ENCODE assay signal across 15 cellular contexts in the genomic region with DNA sequence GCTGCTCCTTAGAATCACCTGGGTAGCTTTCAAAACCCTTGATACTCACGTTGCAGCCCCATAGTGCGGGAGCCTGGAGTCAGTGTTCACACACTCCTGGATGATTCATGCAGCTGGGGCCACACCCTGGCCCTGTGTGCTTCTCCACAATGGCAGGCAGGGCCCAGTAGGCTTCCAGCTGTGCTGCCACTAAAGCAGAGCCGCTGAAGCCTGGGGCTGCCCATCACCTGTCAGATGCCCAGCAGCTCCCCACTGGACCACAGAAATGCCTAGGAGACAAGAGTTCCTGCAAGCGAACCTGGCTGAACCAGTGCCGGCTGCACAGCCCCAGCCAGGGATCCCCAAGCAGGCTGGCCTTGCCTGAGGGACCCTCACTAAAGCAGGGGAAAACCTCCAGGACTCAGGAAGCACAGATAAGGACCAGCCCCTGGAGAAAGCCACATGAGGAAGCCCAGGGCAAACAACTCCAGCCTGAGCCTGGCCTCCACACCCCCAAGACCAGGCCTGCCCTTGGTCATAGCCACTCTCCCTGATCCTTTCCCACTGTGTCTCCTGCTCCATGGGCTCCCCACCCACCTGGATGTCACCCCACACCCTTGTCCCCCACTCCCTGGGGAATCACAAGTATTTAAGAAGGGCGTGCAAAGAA.
DNase-seq lines count a peak whose midpoint lies in the region; ATAC-seq and TF ChIP-seq lines count a peak whose summit lies in the region.
"Had no signal": no experiment of that assay in that cellular context is flagged by ENCODE, and none has a peak within 500 bp of the region (broad histone marks: within the 10 kb centered on the region; RNA-seq: fewer than 3 reads in every experiment).

No MANE protein-coding gene starts in this region.

- ATAC-seq in RWPE2 (ENCODE audit: low read depth) (peak; percentile 74), GM19452 (IDR thresholded peaks at IDR 0.05; ENCODE audit: unreplicated experiment) (no peak), HG02970 (IDR thresholded peaks at IDR 0.05; ENCODE audit: low FRiP score, unreplicated experiment) (no peak)

- no peaks in the 10 kb centered on the region for H3K36me3 ChIP-seq in RWPE2 (ENCODE audit: low read depth)
- H3K36me3 ChIP-seq in osteoblast (ENCODE audit: insufficient read depth, low read length), result no peaks in the 10 kb centered on the region

- H3K9me3 ChIP-seq in RWPE2 (ENCODE audit: severe bottlenecking) (no peaks in the 10 kb centered on the region), osteoblast (ENCODE audit: low read depth, low read length) (no peaks in the 10 kb centered on the region)

- no peaks in the 10 kb centered on the region for H3K79me2 ChIP-seq in osteoblast (ENCODE audit: insufficient read depth, low read length)

- H3K4me2 ChIP-seq in osteoblast (ENCODE audit: insufficient read depth, low read length), result no peak overlapping the region
- H3K4me2 ChIP-seq: smooth muscle cell had no signal

- H2AFZ ChIP-seq in osteoblast (ENCODE audit: low read length), result no peak overlapping the region

- H3K4me3 ChIP-seq in RWPE2 (ENCODE audit: severe bottlenecking) (no peak overlapping the region), osteoblast (ENCODE audit: insufficient read depth, low read length) (no peak overlapping the region)
- H3K4me3 ChIP-seq: smooth muscle cell had no signal

- no peaks in the 10 kb centered on the region for H4K20me1 ChIP-seq in osteoblast (ENCODE audit: insufficient read depth, low read length)

- H3K27ac ChIP-seq in RWPE2 (ENCODE audit: poor library complexity, severe bottlenecking) (no peak overlapping the region), osteoblast (ENCODE audit: low read depth, low read length) (no peak overlapping the region)
- H3K27ac ChIP-seq: 22Rv1 had no signal

- H3K4me1 ChIP-seq in RWPE2 (ENCODE audit: insufficient read depth, poor library complexity, severe bottlenecking) (no peaks in the 10 kb centered on the region), osteoblast (ENCODE audit: insufficient read depth, low read length) (no peaks in the 10 kb centered on the region)

- peak; percentile 24 for DNase-seq in DMS53 (lab: John Stamatoyannopoulos, UW)
- DNase-seq in DMS53 treated with DMSO at 0.1 percent for 48 hours (lab: John Stamatoyannopoulos, UW; ENCODE audit: unreplicated experiment), result no peak
- peak; percentile 34 for DNase-seq in HPDE6-E6E7 (ENCODE audit: extremely low spot score)
- no peak for DNase-seq in RWPE2 (ENCODE audit: low spot score)
- peak; percentile 67 for DNase-seq in osteoblast (ENCODE audit: insufficient read length, low spot score, missing footprints)
- DNase-seq in stimulated activated CD4-positive, alpha-beta T cell treated with anti-CD3 and anti-CD28 coated beads, Interleukin-2, amount 100 ng/mL, for 24 hours, result no peak
- DNase-seq: CD8-positive, alpha-beta memory T cell; hypothalamus; Karpas-422; NCI-H446 treated with DMSO at 0.1 percent for 48 hours; SIG-M5 had no signal

- no peaks in the 10 kb centered on the region for H3K27me3 ChIP-seq in RWPE2 (ENCODE audit: insufficient read depth, poor library complexity, severe bottlenecking)
- H3K27me3 ChIP-seq in osteoblast (ENCODE audit: insufficient read depth, low read length), result no peaks in the 10 kb centered on the region

- no peak for TF ChIP-seq CTCF in RWPE2 (IDR thresholded peaks at IDR 0.05; ENCODE audit: poor library complexity, severe bottlenecking)
- no peak for TF ChIP-seq CTCF in osteoblast (IDR thresholded peaks at IDR 0.05; ENCODE audit: extremely low read depth, low read depth, low read length)

Comparison
In these comparisons a context has a peak if more than half of its experiments do, and no peak if none do; other contexts are left out.
1. DNase-seq: peak in DMS53 (single experiment), HPDE6-E6E7 (single experiment) and osteoblast (single experiment); none in DMS53 treated with DMSO at 0.1 percent for 48 hours (single experiment), RWPE2 (single experiment) and stimulated activated CD4-positive, alpha-beta T cell treated with anti-CD3 and anti-CD28 coated beads, Interleukin-2, amount 100 ng/mL, for 24 hours (0 of 2).